Comparison of ENCODE assay signal across 17 cellular contexts in the genomic region with DNA sequence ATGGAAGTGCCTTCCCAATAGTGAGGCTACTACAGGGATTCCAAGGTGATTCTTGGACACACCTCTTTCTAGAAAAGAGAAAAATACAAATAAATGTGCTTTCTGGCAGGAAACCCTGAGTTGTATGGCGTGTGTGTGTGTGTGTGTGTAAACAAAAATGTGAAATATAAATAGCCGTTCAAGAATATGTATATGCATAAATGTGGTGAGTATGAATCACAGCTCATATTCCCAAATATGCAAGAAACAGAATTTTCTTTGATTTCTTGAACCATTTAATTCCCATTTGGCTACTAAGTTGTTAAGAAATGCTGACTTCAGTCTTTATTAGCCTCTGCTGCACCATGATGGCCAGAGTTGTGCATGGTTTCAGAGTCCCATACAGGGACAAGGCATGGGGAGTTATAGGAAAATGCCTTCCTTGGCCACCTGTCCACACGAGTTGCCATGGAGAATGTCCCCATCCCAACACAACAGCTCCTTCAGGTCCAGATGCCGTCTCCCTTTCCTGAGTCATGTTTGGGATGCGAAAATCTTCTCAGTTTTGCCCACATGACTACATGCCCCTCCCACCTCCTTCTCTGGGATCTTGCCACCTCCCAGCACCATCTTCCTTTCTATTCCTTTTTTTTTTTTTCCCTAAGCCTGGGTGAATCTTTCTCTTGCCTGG.
"Had no signal": no experiment of that assay in that cellular context is flagged by ENCODE, and none has a peak within 500 bp of the region (broad histone marks: within the 10 kb centered on the region; RNA-seq: fewer than 3 reads in every experiment).

No MANE protein-coding gene starts in this region.

- H3K36me3 ChIP-seq: breast epithelium, prostate gland, sigmoid colon had no signal

- H3K9me3 ChIP-seq: prostate gland, sigmoid colon had no signal

- H3K27me3 ChIP-seq: breast epithelium, sigmoid colon had no signal

- ATAC-seq: activated T-helper 17 cell treated with anti-CD3 and anti-CD28 coated beads, Interleukin-2, amount 50 U/mL, for 72 hours; effector memory CD8-positive, alpha-beta T cell had no signal

- H3K27ac ChIP-seq: breast epithelium, prostate gland, sigmoid colon, VCaP had no signal

- H3K4me1 ChIP-seq: breast epithelium, prostate gland, sigmoid colon had no signal

- DNase-seq: activated CD4-positive, alpha-beta T cell treated with anti-CD3 and anti-CD28 coated beads for 1 hour; activated CD4-positive, alpha-beta T cell treated with anti-CD3 and anti-CD28 coated beads, Interleukin-2, amount 50 U/mL, for 4 hours; activated naive CD4-positive, alpha-beta T cell treated with Interleukin-2 at 50 U/mL for 16 hours; activated T-cell treated with anti-CD3 and anti-CD28 coated beads for 4 hours; aorta; effector memory CD8-positive, alpha-beta T cell; kidney glomerular epithelial cell; nephron progenitor cell; occipital lobe; sigmoid colon; stimulated activated CD4-positive, alpha-beta T cell treated with anti-CD3 and anti-CD28 coated beads, Interleukin-12 subunit alpha, Interleukin-12 subunit beta, amount 100 ng/mL, for 4 hours; stimulated activated CD4-positive, alpha-beta T cell treated with anti-CD3 and anti-CD28 coated beads, Interleukin-2, amount 100 ng/mL, for 24 hours; T-helper 1 cell had no signal

- H3K4me3 ChIP-seq: breast epithelium, prostate gland, sigmoid colon had no signal
